ENCODE assay signal across 29 cellular contexts in the genomic region with DNA sequence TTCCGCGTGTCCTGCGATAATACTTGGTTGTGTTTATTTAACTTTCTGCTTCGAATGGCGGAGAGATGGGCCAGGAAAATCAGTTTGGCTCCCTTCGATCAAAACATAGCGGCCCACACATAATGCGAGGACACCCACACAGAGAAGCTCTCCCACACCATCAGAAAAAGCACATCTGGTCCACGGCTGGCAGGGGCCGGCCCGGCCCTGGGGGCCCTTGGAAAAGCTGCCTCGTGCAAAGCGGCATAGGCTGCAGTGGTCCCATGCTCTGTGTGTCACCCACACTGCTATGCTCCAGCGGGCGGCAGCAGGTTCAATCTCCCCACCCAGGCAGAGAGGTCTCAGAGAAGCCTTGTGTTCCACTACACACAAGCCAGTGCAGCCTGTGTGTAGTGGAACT. TPM values are rescaled to one million over a fixed set of nuclear protein-coding genes. Genes with fewer than 3 reads are reported as not detected.
"Had no signal": no experiment of that assay in that cellular context is flagged by ENCODE, and none has a peak within 500 bp of the region (broad histone marks: within the 10 kb centered on the region; RNA-seq: fewer than 3 reads in every experiment).

No MANE protein-coding gene starts in this region.

- H3K27me3 ChIP-seq: ascending aorta, cardiac muscle cell, dorsolateral prefrontal cortex had no signal

- DNase-seq: activated CD4-positive, alpha-beta memory T cell treated with anti-CD3 and anti-CD28 coated beads for 36 hours; activated CD4-positive, alpha-beta T cell treated with anti-CD3 and anti-CD28 coated beads, Interleukin-2, amount 10 ng/mL, durations not matched to agents 24 days and 14 days; activated CD4-positive, CD25-positive, alpha-beta regulatory T cell treated with anti-CD3 and anti-CD28 coated beads, Interleukin-2, amount 50 U/mL, for 72 hours; activated CD8-positive, alpha-beta memory T cell treated with anti-CD3 and anti-CD28 coated beads, Interleukin-2, amount 50 U/mL, for 4 hours; activated gamma-delta T cell; activated naive CD4-positive, alpha-beta T cell treated with anti-CD3 and anti-CD28 coated beads, Interleukin-2, amount 10 ng/mL, durations not matched to agents 7 days and 5 days; activated naive CD8-positive, alpha-beta T cell treated with anti-CD3 and anti-CD28 coated beads, Interleukin-2, amount 10 ng/mL, durations not matched to agents 7 days and 5 days; activated T-cell treated with anti-CD3 and anti-CD28 coated beads, Interleukin-2, amount 50 U/mL, for 1 hour; dorsolateral prefrontal cortex; effector memory CD4-positive, alpha-beta T cell; left cardiac atrium; mammary epithelial cell; naive B cell; occipital lobe; right cardiac atrium; stimulated activated CD4-positive, alpha-beta T cell treated with anti-CD3 and anti-CD28 coated beads, Interleukin-12 subunit alpha, Interleukin-12 subunit beta, amount 100 ng/mL, for 4 hours; stimulated activated CD4-positive, alpha-beta T cell treated with anti-CD3 and anti-CD28 coated beads, Interleukin-4, amount 100 ng/mL, for 1 hour; stimulated activated naive CD8-positive, alpha-beta T cell treated with anti-CD3 and anti-CD28 coated beads, Interleukin-15, Interleukin-2, amounts not matched to agents 100 U/mL and 50 U/mL, for 24 hours; trophoblast cell had no signal

- H3K27ac Mint-ChIP-seq: activated CD4-positive, alpha-beta memory T cell treated with anti-CD3 and anti-CD28 coated beads for 36 hours; activated CD4-positive, alpha-beta T cell treated with anti-CD3 and anti-CD28 coated beads, Interleukin-2, amount 10 ng/mL, durations not matched to agents 24 days and 14 days; activated naive CD4-positive, alpha-beta T cell treated with anti-CD3 and anti-CD28 coated beads, Interleukin-2, amount 10 ng/mL, durations not matched to agents 7 days and 5 days; activated naive CD8-positive, alpha-beta T cell treated with anti-CD3 and anti-CD28 coated beads, Interleukin-2, amount 10 ng/mL, durations not matched to agents 7 days and 5 days; activated T-helper 1 cell treated with anti-CD3 and anti-CD28 coated beads, Interleukin-12 subunit alpha, Interleukin-12 subunit beta, Interleukin-2, Interleukin-4 antibody, amounts not matched to agents 30 ng/mL and 10 ng/mL and 1 ng/mL, durations not matched to agents 14 hours and 24 hours and 36 hours; naive B cell had no signal

- H3K36me3 ChIP-seq: ascending aorta, cardiac muscle cell, thoracic aorta had no signal

- H3K9me3 Mint-ChIP-seq: activated CD4-positive, alpha-beta memory T cell treated with anti-CD3 and anti-CD28 coated beads for 36 hours; activated CD4-positive, alpha-beta T cell treated with anti-CD3 and anti-CD28 coated beads, Interleukin-2, amount 10 ng/mL, durations not matched to agents 24 days and 14 days; activated naive CD4-positive, alpha-beta T cell treated with anti-CD3 and anti-CD28 coated beads, Interleukin-2, amount 10 ng/mL, durations not matched to agents 7 days and 5 days; activated naive CD8-positive, alpha-beta T cell treated with anti-CD3 and anti-CD28 coated beads, Interleukin-2, amount 10 ng/mL, durations not matched to agents 7 days and 5 days; activated T-helper 1 cell treated with anti-CD3 and anti-CD28 coated beads, Interleukin-12 subunit alpha, Interleukin-12 subunit beta, Interleukin-2, Interleukin-4 antibody, amounts not matched to agents 30 ng/mL and 10 ng/mL and 1 ng/mL, durations not matched to agents 14 hours and 24 hours and 36 hours; brain; naive B cell; neural crest cell had no signal

- ATAC-seq: left cardiac atrium; stimulated activated naive CD8-positive, alpha-beta T cell treated with anti-CD3 and anti-CD28 coated beads, Interleukin-15, Interleukin-2, amounts not matched to agents 100 U/mL and 50 U/mL, for 24 hours had no signal

- H3K4me3 Mint-ChIP-seq: activated CD4-positive, alpha-beta memory T cell treated with anti-CD3 and anti-CD28 coated beads for 36 hours; activated CD4-positive, alpha-beta T cell treated with anti-CD3 and anti-CD28 coated beads, Interleukin-2, amount 10 ng/mL, durations not matched to agents 24 days and 14 days; activated naive CD4-positive, alpha-beta T cell treated with anti-CD3 and anti-CD28 coated beads, Interleukin-2, amount 10 ng/mL, durations not matched to agents 7 days and 5 days; activated naive CD8-positive, alpha-beta T cell treated with anti-CD3 and anti-CD28 coated beads, Interleukin-2, amount 10 ng/mL, durations not matched to agents 7 days and 5 days; activated T-helper 1 cell treated with anti-CD3 and anti-CD28 coated beads, Interleukin-12 subunit alpha, Interleukin-12 subunit beta, Interleukin-2, Interleukin-4 antibody, amounts not matched to agents 30 ng/mL and 10 ng/mL and 1 ng/mL, durations not matched to agents 14 hours and 24 hours and 36 hours; brain; naive B cell; neural crest cell had no signal

- H3K4me1 Mint-ChIP-seq: activated CD4-positive, alpha-beta T cell treated with anti-CD3 and anti-CD28 coated beads, Interleukin-2, amount 10 ng/mL, durations not matched to agents 24 days and 14 days; activated naive CD4-positive, alpha-beta T cell treated with anti-CD3 and anti-CD28 coated beads, Interleukin-2, amount 10 ng/mL, durations not matched to agents 7 days and 5 days; activated naive CD8-positive, alpha-beta T cell treated with anti-CD3 and anti-CD28 coated beads, Interleukin-2, amount 10 ng/mL, durations not matched to agents 7 days and 5 days had no signal

- H3K36me3 Mint-ChIP-seq: activated CD4-positive, alpha-beta memory T cell treated with anti-CD3 and anti-CD28 coated beads for 36 hours; activated naive CD4-positive, alpha-beta T cell treated with anti-CD3 and anti-CD28 coated beads, Interleukin-2, amount 10 ng/mL, durations not matched to agents 7 days and 5 days; activated naive CD8-positive, alpha-beta T cell treated with anti-CD3 and anti-CD28 coated beads, Interleukin-2, amount 10 ng/mL, durations not matched to agents 7 days and 5 days; naive B cell had no signal

- H3K4me3 ChIP-seq: ascending aorta, cardiac muscle cell, coronary artery, dorsolateral prefrontal cortex, skin epidermis, thoracic aorta had no signal

- H3K27me3 Mint-ChIP-seq: activated CD4-positive, alpha-beta memory T cell treated with anti-CD3 and anti-CD28 coated beads for 36 hours; activated CD4-positive, alpha-beta T cell treated with anti-CD3 and anti-CD28 coated beads, Interleukin-2, amount 10 ng/mL, durations not matched to agents 24 days and 14 days; naive B cell had no signal

- H3K9me3 ChIP-seq: ascending aorta, thoracic aorta had no signal

- H3K27ac ChIP-seq: ascending aorta, cardiac muscle cell, coronary artery, dorsolateral prefrontal cortex, skin epidermis, thoracic aorta, VCaP had no signal

RNA-seq across cellular contexts. Expression of a gene that starts 46.8 kb away (rescaled TPM):
- total RNA-seq: activated CD4-positive, alpha-beta memory T cell treated with anti-CD3 and anti-CD28 coated beads for 36 hours; activated CD4-positive, alpha-beta T cell treated with anti-CD3 and anti-CD28 coated beads, Interleukin-2, amount 10 ng/mL, durations not matched to agents 24 days and 14 days; activated CD8-positive, alpha-beta memory T cell treated with anti-CD3 and anti-CD28 coated beads for 36 hours; activated T-helper 1 cell treated with anti-CD3 and anti-CD28 coated beads, Interleukin-12 subunit alpha, Interleukin-12 subunit beta, Interleukin-2, Interleukin-4 antibody, amounts not matched to agents 30 ng/mL and 10 ng/mL and 1 ng/mL, durations not matched to agents 14 hours and 24 hours and 36 hours had no signal
